Comparison of ENCODE assay signal across 1 cellular context in genomic region chr6:166552600-166552999, GRCh38.
TF ChIP-seq lines count a peak whose summit lies in the region.

No MANE protein-coding gene starts in this region.

TF ChIP-seq in GM23338, 12 proteins besides CTCF, POLR2A, EP300 and RAD21 (continued from another document):
- TF ChIP-seq, protein P1, sequence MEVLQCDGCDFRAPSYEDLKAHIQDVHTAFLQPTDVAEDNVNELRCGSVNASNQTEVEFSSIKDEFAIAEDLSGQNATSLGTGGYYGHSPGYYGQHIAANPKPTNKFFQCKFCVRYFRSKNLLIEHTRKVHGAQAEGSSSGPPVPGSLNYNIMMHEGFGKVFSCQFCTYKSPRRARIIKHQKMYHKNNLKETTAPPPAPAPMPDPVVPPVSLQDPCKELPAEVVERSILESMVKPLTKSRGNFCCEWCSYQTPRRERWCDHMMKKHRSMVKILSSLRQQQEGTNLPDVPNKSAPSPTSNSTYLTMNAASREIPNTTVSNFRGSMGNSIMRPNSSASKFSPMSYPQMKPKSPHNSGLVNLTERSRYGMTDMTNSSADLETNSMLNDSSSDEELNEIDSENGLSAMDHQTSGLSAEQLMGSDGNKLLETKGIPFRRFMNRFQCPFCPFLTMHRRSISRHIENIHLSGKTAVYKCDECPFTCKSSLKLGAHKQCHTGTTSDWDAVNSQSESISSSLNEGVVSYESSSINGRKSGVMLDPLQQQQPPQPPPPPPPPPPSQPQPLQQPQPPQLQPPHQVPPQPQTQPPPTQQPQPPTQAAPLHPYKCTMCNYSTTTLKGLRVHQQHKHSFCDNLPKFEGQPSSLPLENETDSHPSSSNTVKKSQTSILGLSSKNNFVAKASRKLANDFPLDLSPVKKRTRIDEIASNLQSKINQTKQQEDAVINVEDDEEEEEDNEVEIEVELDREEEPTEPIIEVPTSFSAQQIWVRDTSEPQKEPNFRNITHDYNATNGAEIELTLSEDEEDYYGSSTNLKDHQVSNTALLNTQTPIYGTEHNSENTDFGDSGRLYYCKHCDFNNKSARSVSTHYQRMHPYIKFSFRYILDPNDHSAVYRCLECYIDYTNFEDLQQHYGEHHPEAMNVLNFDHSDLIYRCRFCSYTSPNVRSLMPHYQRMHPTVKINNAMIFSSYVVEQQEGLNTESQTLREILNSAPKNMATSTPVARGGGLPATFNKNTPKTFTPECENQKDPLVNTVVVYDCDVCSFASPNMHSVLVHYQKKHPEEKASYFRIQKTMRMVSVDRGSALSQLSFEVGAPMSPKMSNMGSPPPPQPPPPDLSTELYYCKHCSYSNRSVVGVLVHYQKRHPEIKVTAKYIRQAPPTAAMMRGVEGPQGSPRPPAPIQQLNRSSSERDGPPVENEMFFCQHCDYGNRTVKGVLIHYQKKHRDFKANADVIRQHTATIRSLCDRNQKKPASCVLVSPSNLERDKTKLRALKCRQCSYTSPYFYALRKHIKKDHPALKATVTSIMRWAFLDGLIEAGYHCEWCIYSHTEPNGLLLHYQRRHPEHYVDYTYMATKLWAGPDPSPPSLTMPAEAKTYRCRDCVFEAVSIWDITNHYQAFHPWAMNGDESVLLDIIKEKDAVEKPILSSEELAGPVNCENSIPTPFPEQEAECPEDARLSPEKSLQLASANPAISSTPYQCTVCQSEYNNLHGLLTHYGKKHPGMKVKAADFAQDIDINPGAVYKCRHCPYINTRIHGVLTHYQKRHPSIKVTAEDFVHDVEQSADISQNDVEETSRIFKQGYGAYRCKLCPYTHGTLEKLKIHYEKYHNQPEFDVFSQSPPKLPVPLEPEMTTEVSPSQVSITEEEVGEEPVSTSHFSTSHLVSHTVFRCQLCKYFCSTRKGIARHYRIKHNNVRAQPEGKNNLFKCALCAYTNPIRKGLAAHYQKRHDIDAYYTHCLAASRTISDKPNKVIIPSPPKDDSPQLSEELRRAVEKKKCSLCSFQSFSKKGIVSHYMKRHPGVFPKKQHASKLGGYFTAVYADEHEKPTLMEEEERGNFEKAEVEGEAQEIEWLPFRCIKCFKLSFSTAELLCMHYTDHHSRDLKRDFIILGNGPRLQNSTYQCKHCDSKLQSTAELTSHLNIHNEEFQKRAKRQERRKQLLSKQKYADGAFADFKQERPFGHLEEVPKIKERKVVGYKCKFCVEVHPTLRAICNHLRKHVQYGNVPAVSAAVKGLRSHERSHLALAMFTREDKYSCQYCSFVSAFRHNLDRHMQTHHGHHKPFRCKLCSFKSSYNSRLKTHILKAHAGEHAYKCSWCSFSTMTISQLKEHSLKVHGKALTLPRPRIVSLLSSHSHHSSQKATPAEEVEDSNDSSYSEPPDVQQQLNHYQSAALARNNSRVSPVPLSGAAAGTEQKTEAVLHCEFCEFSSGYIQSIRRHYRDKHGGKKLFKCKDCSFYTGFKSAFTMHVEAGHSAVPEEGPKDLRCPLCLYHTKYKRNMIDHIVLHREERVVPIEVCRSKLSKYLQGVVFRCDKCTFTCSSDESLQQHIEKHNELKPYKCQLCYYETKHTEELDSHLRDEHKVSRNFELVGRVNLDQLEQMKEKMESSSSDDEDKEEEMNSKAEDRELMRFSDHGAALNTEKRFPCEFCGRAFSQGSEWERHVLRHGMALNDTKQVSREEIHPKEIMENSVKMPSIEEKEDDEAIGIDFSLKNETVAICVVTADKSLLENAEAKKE (CRISPR knock-in tag; IDR thresholded peaks at IDR 0.05) = no peak
